1 cellular context compared by ENCODE assay signal in the genomic region with DNA sequence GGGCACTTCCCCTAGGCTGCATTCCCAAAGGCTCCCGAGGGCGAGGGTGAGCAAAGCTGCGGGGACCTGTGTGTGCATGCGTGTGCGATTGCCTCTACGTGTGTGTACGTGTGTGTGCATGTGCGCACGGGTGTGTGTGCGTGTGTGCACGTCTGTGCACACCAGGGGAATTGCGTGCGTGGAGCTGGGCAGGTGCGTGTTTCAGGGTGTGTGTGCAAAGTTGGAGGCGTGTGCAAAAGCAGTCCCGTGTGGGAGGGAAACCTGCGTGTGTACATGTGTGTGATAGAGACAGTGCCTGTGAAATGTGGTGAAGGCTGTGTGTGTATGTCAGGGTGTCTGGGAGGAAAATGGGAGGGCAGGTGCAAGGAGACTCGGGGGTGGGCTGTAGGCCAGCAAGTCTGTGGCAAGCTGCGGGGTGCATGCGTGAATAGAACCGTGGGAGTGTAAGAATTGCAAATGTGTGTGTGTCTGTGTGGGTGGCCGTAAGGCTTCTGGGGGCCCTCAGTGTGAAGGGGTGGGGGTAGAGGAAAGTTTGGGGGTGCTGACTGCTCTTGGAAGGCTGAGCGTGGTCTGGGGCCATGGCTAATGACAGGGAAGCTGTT.
TF ChIP-seq lines count a peak whose summit lies in the region.

No MANE protein-coding gene starts in this region.

TF ChIP-seq in HEK293, 187 proteins besides CTCF, POLR2A, EP300 and RAD21 (continued from another document):
- TF ChIP-seq, protein P1, sequence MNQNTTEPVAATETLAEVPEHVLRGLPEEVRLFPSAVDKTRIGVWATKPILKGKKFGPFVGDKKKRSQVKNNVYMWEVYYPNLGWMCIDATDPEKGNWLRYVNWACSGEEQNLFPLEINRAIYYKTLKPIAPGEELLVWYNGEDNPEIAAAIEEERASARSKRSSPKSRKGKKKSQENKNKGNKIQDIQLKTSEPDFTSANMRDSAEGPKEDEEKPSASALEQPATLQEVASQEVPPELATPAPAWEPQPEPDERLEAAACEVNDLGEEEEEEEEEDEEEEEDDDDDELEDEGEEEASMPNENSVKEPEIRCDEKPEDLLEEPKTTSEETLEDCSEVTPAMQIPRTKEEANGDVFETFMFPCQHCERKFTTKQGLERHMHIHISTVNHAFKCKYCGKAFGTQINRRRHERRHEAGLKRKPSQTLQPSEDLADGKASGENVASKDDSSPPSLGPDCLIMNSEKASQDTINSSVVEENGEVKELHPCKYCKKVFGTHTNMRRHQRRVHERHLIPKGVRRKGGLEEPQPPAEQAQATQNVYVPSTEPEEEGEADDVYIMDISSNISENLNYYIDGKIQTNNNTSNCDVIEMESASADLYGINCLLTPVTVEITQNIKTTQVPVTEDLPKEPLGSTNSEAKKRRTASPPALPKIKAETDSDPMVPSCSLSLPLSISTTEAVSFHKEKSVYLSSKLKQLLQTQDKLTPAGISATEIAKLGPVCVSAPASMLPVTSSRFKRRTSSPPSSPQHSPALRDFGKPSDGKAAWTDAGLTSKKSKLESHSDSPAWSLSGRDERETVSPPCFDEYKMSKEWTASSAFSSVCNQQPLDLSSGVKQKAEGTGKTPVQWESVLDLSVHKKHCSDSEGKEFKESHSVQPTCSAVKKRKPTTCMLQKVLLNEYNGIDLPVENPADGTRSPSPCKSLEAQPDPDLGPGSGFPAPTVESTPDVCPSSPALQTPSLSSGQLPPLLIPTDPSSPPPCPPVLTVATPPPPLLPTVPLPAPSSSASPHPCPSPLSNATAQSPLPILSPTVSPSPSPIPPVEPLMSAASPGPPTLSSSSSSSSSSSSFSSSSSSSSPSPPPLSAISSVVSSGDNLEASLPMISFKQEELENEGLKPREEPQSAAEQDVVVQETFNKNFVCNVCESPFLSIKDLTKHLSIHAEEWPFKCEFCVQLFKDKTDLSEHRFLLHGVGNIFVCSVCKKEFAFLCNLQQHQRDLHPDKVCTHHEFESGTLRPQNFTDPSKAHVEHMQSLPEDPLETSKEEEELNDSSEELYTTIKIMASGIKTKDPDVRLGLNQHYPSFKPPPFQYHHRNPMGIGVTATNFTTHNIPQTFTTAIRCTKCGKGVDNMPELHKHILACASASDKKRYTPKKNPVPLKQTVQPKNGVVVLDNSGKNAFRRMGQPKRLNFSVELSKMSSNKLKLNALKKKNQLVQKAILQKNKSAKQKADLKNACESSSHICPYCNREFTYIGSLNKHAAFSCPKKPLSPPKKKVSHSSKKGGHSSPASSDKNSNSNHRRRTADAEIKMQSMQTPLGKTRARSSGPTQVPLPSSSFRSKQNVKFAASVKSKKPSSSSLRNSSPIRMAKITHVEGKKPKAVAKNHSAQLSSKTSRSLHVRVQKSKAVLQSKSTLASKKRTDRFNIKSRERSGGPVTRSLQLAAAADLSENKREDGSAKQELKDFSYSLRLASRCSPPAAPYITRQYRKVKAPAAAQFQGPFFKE (tag by site-specific recombination; IDR thresholded peaks at IDR 0.05; ENCODE audit: borderline replicate concordance) = peak; percentile 69; the same call in 1 of the 2 replicates
- TF ChIP-seq ZNF214 (tag by site-specific recombination; IDR thresholded peaks at IDR 0.05; ENCODE audit: borderline replicate concordance) = no peak
- no peak; the same call in 1 of the 2 replicates for TF ChIP-seq ZNF133 (tag by site-specific recombination; IDR thresholded peaks at IDR 0.05)
- peak; percentile 94 for TF ChIP-seq ZFHX2 (tag by site-specific recombination; conservative IDR thresholded peaks at IDR 0.05)
- TF ChIP-seq, protein P2, sequence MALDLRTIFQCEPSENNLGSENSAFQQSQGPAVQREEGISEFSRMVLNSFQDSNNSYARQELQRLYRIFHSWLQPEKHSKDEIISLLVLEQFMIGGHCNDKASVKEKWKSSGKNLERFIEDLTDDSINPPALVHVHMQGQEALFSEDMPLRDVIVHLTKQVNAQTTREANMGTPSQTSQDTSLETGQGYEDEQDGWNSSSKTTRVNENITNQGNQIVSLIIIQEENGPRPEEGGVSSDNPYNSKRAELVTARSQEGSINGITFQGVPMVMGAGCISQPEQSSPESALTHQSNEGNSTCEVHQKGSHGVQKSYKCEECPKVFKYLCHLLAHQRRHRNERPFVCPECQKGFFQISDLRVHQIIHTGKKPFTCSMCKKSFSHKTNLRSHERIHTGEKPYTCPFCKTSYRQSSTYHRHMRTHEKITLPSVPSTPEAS (tag by site-specific recombination; IDR thresholded peaks at IDR 0.05) = peak; percentile 98
- no peak for TF ChIP-seq GLI4 (tag by site-specific recombination; IDR thresholded peaks at IDR 0.05)
- peak; percentile 83 for TF ChIP-seq EGR2 (tag by site-specific recombination; IDR thresholded peaks at IDR 0.05; ENCODE audit: low read depth)
- TF ChIP-seq ZNF610 (tag by site-specific recombination; IDR thresholded peaks at IDR 0.05; ENCODE audit: borderline replicate concordance) = no peak
TF ChIP-seq in HEK293: peak in this region for 6.
